Comparison of ENCODE assay signal across 1 cellular context in genomic region chr3:194315088-194315964, GRCh38.
TF ChIP-seq lines count a peak whose summit lies in the region.

No MANE protein-coding gene starts in this region.

TF ChIP-seq in GM12878, 131 proteins besides CTCF, POLR2A, EP300 and RAD21 (continued from another document and continues in another):
- no peak for TF ChIP-seq ZBTB33 (IDR thresholded peaks at IDR 0.05)
- TF ChIP-seq ZNF207 (IDR thresholded peaks at IDR 0.05; ENCODE audit: borderline replicate concordance): peak; percentile 36; the same call in 1 of the 2 replicates
- no peak for TF ChIP-seq SIN3A (IDR thresholded peaks at IDR 0.05; ENCODE audit: low read depth, low read length)
- no peak for TF ChIP-seq TBL1XR1 (IDR thresholded peaks at IDR 0.05; ENCODE audit: low read depth, low read length)
- TF ChIP-seq CHD2 (IDR thresholded peaks at IDR 0.05; ENCODE audit: borderline replicate concordance, low read depth, low read length): no peak
- no peak for TF ChIP-seq ATF7 (IDR thresholded peaks at IDR 0.05; ENCODE audit: low read depth)
- TF ChIP-seq SREBF1 (IDR thresholded peaks at IDR 0.05; ENCODE audit: low read length): no peak
- no peak for TF ChIP-seq IRF4 (IDR thresholded peaks at IDR 0.05; ENCODE audit: low read depth, low read length)
- no peak for TF ChIP-seq CHD4 (IDR thresholded peaks at IDR 0.05)
- no peak for TF ChIP-seq ATF3 (IDR thresholded peaks at IDR 0.05; ENCODE audit: borderline replicate concordance, extremely low read depth, low read depth, low read length)
- no peak for TF ChIP-seq SIX5 (IDR thresholded peaks at IDR 0.05; ENCODE audit: low read depth, low read length, severe bottlenecking)
- no peak for TF ChIP-seq SREBF2 (IDR thresholded peaks at IDR 0.05; ENCODE audit: low read length)
- TF ChIP-seq BCLAF1 (IDR thresholded peaks at IDR 0.05): no peak
- TF ChIP-seq BHLHE40 (IDR thresholded peaks at IDR 0.05; ENCODE audit: borderline replicate concordance in 1 of 2, low read depth in 2 of 2, low read length in 1 of 2): peak in 1 of 2 experiments; percentile 68; a peak in 2 of 4 replicates
- TF ChIP-seq NR2F1 (conservative IDR thresholded peaks at IDR 0.05): peak; percentile 60
- no peak for TF ChIP-seq RCOR1 (conservative IDR thresholded peaks at IDR 0.05; ENCODE audit: low read depth, low read length)
- no peak for TF ChIP-seq HDGF (IDR thresholded peaks at IDR 0.05)
- no peak for TF ChIP-seq SMAD5 (IDR thresholded peaks at IDR 0.05; ENCODE audit: low read depth)
- no peak for TF ChIP-seq ETV6 (conservative IDR thresholded peaks at IDR 0.05 in 1 of 2, IDR thresholded peaks at IDR 0.05 in 1 of 2; ENCODE audit: borderline replicate concordance in 1 of 2, low read depth in 1 of 2)
- no peak for TF ChIP-seq NFXL1 (IDR thresholded peaks at IDR 0.05; ENCODE audit: borderline replicate concordance)
- TF ChIP-seq JUND (IDR thresholded peaks at IDR 0.05; ENCODE audit: low read depth, low read length): 0 out of 2 replicates have a peak, but pooled peaks have one; percentile 5
- no peak for TF ChIP-seq MXI1 (IDR thresholded peaks at IDR 0.05; ENCODE audit: low read depth, low read length)
- peak; percentile 86 for TF ChIP-seq SMC3 (IDR thresholded peaks at IDR 0.05; ENCODE audit: borderline replicate concordance, low read length)
- TF ChIP-seq ZNF687 (IDR thresholded peaks at IDR 0.05): no peak
- no peak for TF ChIP-seq CHD1 (IDR thresholded peaks at IDR 0.05; ENCODE audit: low read depth, low read length)
- TF ChIP-seq HSF1 (IDR thresholded peaks at IDR 0.05; ENCODE audit: low read depth, low read length): no peak
- TF ChIP-seq E2F4 (IDR thresholded peaks at IDR 0.05; ENCODE audit: low read depth, low read length): 0 out of 2 replicates have a peak, but pooled peaks have one; percentile 9
- TF ChIP-seq MTA2 (IDR thresholded peaks at IDR 0.05; ENCODE audit: low read depth): no peak
- TF ChIP-seq CBFB (IDR thresholded peaks at IDR 0.05; ENCODE audit: low read depth): peak; percentile 28; the same call in 1 of the 2 replicates
- peak; percentile 9; the same call in 1 of the 2 replicates for TF ChIP-seq PAX5 (IDR thresholded peaks at IDR 0.05; ENCODE audit: borderline replicate concordance, low read depth, low read length)
- no peak for TF ChIP-seq E4F1 (IDR thresholded peaks at IDR 0.05; ENCODE audit: borderline replicate concordance, partially characterized antibody)
- TF ChIP-seq RELA (IDR thresholded peaks at IDR 0.05; ENCODE audit: borderline replicate concordance, partially characterized antibody): no peak
- TF ChIP-seq MYB (IDR thresholded peaks at IDR 0.05; ENCODE audit: borderline replicate concordance, low read depth, low read length): no peak
- no peak for TF ChIP-seq BCL3 (IDR thresholded peaks at IDR 0.05; ENCODE audit: borderline replicate concordance, insufficient read depth, low read depth, low read length, poor library complexity, severe bottlenecking)
- no peak for TF ChIP-seq RAD51 (IDR thresholded peaks at IDR 0.05)
- no peak for TF ChIP-seq TARDBP (IDR thresholded peaks at IDR 0.05; ENCODE audit: borderline replicate concordance)
- no peak for TF ChIP-seq ZBTB4 (CRISPR knock-in tag; IDR thresholded peaks at IDR 0.05)
- TF ChIP-seq SRF (IDR thresholded peaks at IDR 0.05; ENCODE audit: low read depth in 2 of 2, low read length in 2 of 2): 0 out of 4 replicates have a peak, but pooled peaks of 1 of the 2 experiments have one; percentile 30
- no peak for TF ChIP-seq ZSCAN29 (IDR thresholded peaks at IDR 0.05)
- no peak for TF ChIP-seq MYC (IDR thresholded peaks at IDR 0.05; ENCODE audit: insufficient read depth, insufficient read length, insufficient replicate concordance, low read length, severe bottlenecking)
- TF ChIP-seq YBX1 (IDR thresholded peaks at IDR 0.05): no peak
- no peak for TF ChIP-seq KAT2A (conservative IDR thresholded peaks at IDR 0.05; ENCODE audit: control insufficient read depth, low read depth, low read length)
- TF ChIP-seq SP1 (IDR thresholded peaks at IDR 0.05; ENCODE audit: low read depth, low read length): no peak
- TF ChIP-seq FOXK2 (IDR thresholded peaks at IDR 0.05): no peak
- TF ChIP-seq RB1 (IDR thresholded peaks at IDR 0.05; ENCODE audit: borderline replicate concordance): peak; percentile 68
- TF ChIP-seq ZNF217 (IDR thresholded peaks at IDR 0.05): no peak
